Comparison of ENCODE assay signal across 20 cellular contexts in genomic region chr6:48695872-48696271, GRCh38.
DNase-seq lines count a peak whose midpoint lies in the region; ATAC-seq, FAIRE-seq and TF ChIP-seq lines count a peak whose summit lies in the region.
"Had no signal": no experiment of that assay in that cellular context is flagged by ENCODE, and none has a peak within 500 bp of the region (broad histone marks: within the 10 kb centered on the region; RNA-seq: fewer than 3 reads in every experiment).

No MANE protein-coding gene starts in this region.

- DNase-seq in HepG2 (ENCODE audit: low spot score) (no peak), right lobe of liver (no peak), brain microvascular endothelial cell (no peak)
- DNase-seq in stimulated activated naive CD4-positive, alpha-beta T cell (lab: John Stamatoyannopoulos, UW) = no peak
- DNase-seq: AML-193; Caco-2; Calu3; CD4-positive, alpha-beta T cell; CD8-positive, alpha-beta T cell; DMS79 treated with DMSO at 0.1 percent for 48 hours; GF-D8 had no signal

- TF ChIP-seq POLR2A in HepG2 (IDR thresholded peaks at IDR 0.05; ENCODE audit: insufficient read depth in 1 of 2, low read depth in 2 of 2, low read length in 2 of 2) (no peak), right lobe of liver (IDR thresholded peaks at IDR 0.05) (no peak)

- H3K4me1 ChIP-seq in HepG2 (ENCODE audit: insufficient read depth, low read length) = no peaks in the 10 kb centered on the region
- H3K4me1 ChIP-seq in right lobe of liver = no peaks in the 10 kb centered on the region
- no peaks in the 10 kb centered on the region for H3K4me1 ChIP-seq in HEK293 (ENCODE audit: control insufficient read depth, insufficient read depth, low read length)
- H3K4me1 ChIP-seq: A549, Caco-2 had no signal

- 0% methylated on average over 3 of the region's 3 CpGs for WGBS in HepG2 (ENCODE audit: low lambda C conversion rate)
- 48% methylated on average over 3 of the region's 3 CpGs for WGBS in right lobe of liver (ENCODE audit: insufficient coverage, low coverage, low lambda C conversion rate, missing lambda C conversion rate)

- H3K36me3 ChIP-seq in HepG2 (replicated peaks in 1 of 2; ENCODE audit: control insufficient read depth in 1 of 2, insufficient read depth in 2 of 2, low read length in 2 of 2) = no peaks in the 10 kb centered on the region
- H3K36me3 ChIP-seq in right lobe of liver = no peaks in the 10 kb centered on the region
- no peaks in the 10 kb centered on the region for H3K36me3 ChIP-seq in HEK293 (ENCODE audit: control insufficient read depth in 2 of 2, insufficient read depth in 1 of 2, low read length in 2 of 2)
- no peaks in the 10 kb centered on the region for H3K36me3 ChIP-seq in brain microvascular endothelial cell (replicated peaks)
- H3K36me3 ChIP-seq: BLaER1 treated with 17β-estradiol and CSF1 and Interleukin-3, amounts not matched to agents 10 nM and 100 nM had no signal

- TF ChIP-seq EP300 in HepG2 (IDR thresholded peaks at IDR 0.05; ENCODE audit: low read depth in 2 of 2, low read length in 2 of 2) (no peak), HepG2 (CRISPR knock-in tag; IDR thresholded peaks at IDR 0.05; ENCODE audit: borderline replicate concordance) (no peak)

- H3K27me3 ChIP-seq in HepG2 (ENCODE audit: control insufficient read depth in 1 of 2, insufficient read depth in 2 of 2, low read length in 2 of 2) (no peaks in the 10 kb centered on the region), right lobe of liver (no peaks in the 10 kb centered on the region), brain microvascular endothelial cell (replicated peaks) (no peaks in the 10 kb centered on the region)
- H3K27me3 ChIP-seq: BLaER1 treated with 17β-estradiol and CSF1 and Interleukin-3, amounts not matched to agents 10 nM and 100 nM had no signal

- BruUV-seq in HepG2 (replicated peaks; lab: Mats Ljungman, UMichigan) = no TSS peak

- no peak overlapping the region for H2AFZ ChIP-seq in HepG2 (ENCODE audit: low read length)

- no peak for FAIRE-seq in HepG2 (lab: Jason Lieb, UNC)
- FAIRE-seq: A549, D721Med, G401.6, GM12891, GM19239 had no signal

- ATAC-seq in HepG2 (no peak), right lobe of liver (no peak)
- ATAC-seq: A549; CD8-positive, alpha-beta T cell had no signal

- POLR2A ChIA-PET in HepG2 (lab: Yijun Ruan, JAX) = no interaction called here
- POLR2A ChIA-PET in HEK293 (lab: Yijun Ruan, JAX) = no interaction called here

- H3K27ac ChIP-seq in HepG2 (ENCODE audit: extremely low read length, insufficient read depth, low read length) (no peak overlapping the region), right lobe of liver (no peak overlapping the region), HEK293 (ENCODE audit: extremely low read depth, low read depth, low read length) (no peak overlapping the region), brain microvascular endothelial cell (no peak overlapping the region)
- H3K27ac ChIP-seq: 22Rv1; A549; BLaER1 treated with 17β-estradiol and CSF1 and Interleukin-3, amounts not matched to agents 10 nM and 100 nM; C4-2B had no signal

- TF ChIP-seq CTCF in HepG2 (CRISPR knock-in tag; IDR thresholded peaks at IDR 0.05) (no peak), right lobe of liver (IDR thresholded peaks at IDR 0.05) (no peak), HEK293 (tag by site-specific recombination; IDR thresholded peaks at IDR 0.05) (no peak), brain microvascular endothelial cell (IDR thresholded peaks at IDR 0.05; ENCODE audit: low read depth, low read length, missing control alignments) (no peak)

- intact Hi-C loops in HepG2 (cut with micrococcal nuclease; ENCODE audit: unreplicated experiment) = no loop called here
- intact Hi-C loops in right lobe of liver (cut with DNase I) = no loop called here

- no peaks in the 10 kb centered on the region for H3K79me2 ChIP-seq in HepG2 (ENCODE audit: insufficient read depth, low read length)

- CTCF ChIA-PET in HepG2 (lab: Yijun Ruan, JAX; ENCODE audit: low intra/inter-chr PET ratio, low total read pairs) (no interaction called here), HEK293 (lab: Yijun Ruan, JAX) (no interaction called here)

- no peak overlapping the region for H3K9ac ChIP-seq in HepG2 (ENCODE audit: insufficient read depth, low read depth, low read length)
- H3K9ac ChIP-seq: BLaER1 treated with 17β-estradiol and CSF1 and Interleukin-3, amounts not matched to agents 10 nM and 100 nM had no signal

- no peak overlapping the region for H3K4me2 ChIP-seq in HepG2 (ENCODE audit: low read depth, low read length)
- H3K4me2 ChIP-seq: A549; BLaER1 treated with 17β-estradiol and CSF1 and Interleukin-3, amounts not matched to agents 10 nM and 100 nM had no signal

- TF ChIP-seq RAD21 in HepG2 (CRISPR knock-in tag; IDR thresholded peaks at IDR 0.05) = no peak

- H3K4me3 ChIP-seq in HepG2 (replicated peaks in 1 of 3; ENCODE audit: insufficient read depth in 1 of 3, low read depth in 2 of 3, low read length in 3 of 3) (no peak overlapping the region), right lobe of liver (no peak overlapping the region), HEK293 (ENCODE audit: low read depth, low read length) (no peak overlapping the region), brain microvascular endothelial cell (ENCODE audit: low read depth, low read length) (no peak overlapping the region)
- H3K4me3 ChIP-seq: A549; BLaER1 treated with 17β-estradiol and CSF1 and Interleukin-3, amounts not matched to agents 10 nM and 100 nM had no signal

- H4K20me1 ChIP-seq in HepG2 (ENCODE audit: insufficient read depth, low read length) = no peaks in the 10 kb centered on the region
- H4K20me1 ChIP-seq: BLaER1 treated with 17β-estradiol and CSF1 and Interleukin-3, amounts not matched to agents 10 nM and 100 nM had no signal

- in situ Hi-C loops in HepG2 (cut with HindIII; ENCODE audit: extremely low pct_ligation_motif_present, low pct_unique_long_range_greater_than_20kb) (no loop called here), brain microvascular endothelial cell (cut with HindIII; ENCODE audit: low pct_ligation_motif_present, low sequenced_read_pairs) (no loop called here)

- H3K9me3 ChIP-seq in HepG2 (ENCODE audit: low read length) (peaks cover 50% of the 10 kb centered on the region), right lobe of liver (no peaks in the 10 kb centered on the region), HEK293 (ENCODE audit: control insufficient read depth, insufficient read depth, low read depth, low read length) (no peaks in the 10 kb centered on the region)
- H3K9me3 ChIP-seq: Caco-2 had no signal

TF ChIP-seq in HepG2, 621 proteins besides CTCF, POLR2A, EP300 and RAD21:
- peak; percentile 64; the same call in 1 of the 2 replicates for TF ChIP-seq ZNF337 (CRISPR knock-in tag; IDR thresholded peaks at IDR 0.05; ENCODE audit: borderline replicate concordance, low read depth)
- TF ChIP-seq, protein P1, sequence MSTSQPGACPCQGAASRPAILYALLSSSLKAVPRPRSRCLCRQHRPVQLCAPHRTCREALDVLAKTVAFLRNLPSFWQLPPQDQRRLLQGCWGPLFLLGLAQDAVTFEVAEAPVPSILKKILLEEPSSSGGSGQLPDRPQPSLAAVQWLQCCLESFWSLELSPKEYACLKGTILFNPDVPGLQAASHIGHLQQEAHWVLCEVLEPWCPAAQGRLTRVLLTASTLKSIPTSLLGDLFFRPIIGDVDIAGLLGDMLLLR (CRISPR knock-in tag; IDR thresholded peaks at IDR 0.05) = no peak
TF ChIP-seq in HepG2: peak in this region for 1.

TF ChIP-seq in HEK293, 187 proteins besides CTCF, POLR2A, EP300 and RAD21:
- peak; percentile 62 for TF ChIP-seq SETDB1 (IDR thresholded peaks at IDR 0.05; ENCODE audit: insufficient read length, low read length)
- TF ChIP-seq ZNF18 (tag by site-specific recombination; IDR thresholded peaks at IDR 0.05) = no peak
TF ChIP-seq in HEK293: peak in this region for 1.

Comparison
In these comparisons a context has a peak if more than half of its experiments do, and no peak if none do; other contexts are left out.
1. Of the 63 proteins assayed by ChIP-seq in both HepG2 and HEK293: peak only in HepG2: none; only in HEK293: SETDB1; in both: none; in neither: 62.